Comparison of ENCODE assay signal across 8 cellular contexts in genomic region chr7:123557631-123558505, GRCh38. TPM values are rescaled to one million over a fixed set of nuclear protein-coding genes. Genes with fewer than 3 reads are reported as not detected.
DNase-seq lines count a peak whose midpoint lies in the region; ATAC-seq, FAIRE-seq and TF ChIP-seq lines count a peak whose summit lies in the region.

NDUFA5 (minus strand) TSS chr7:123557818; CDS start chr7:123557795, 23 bp downstream.

- no peak for TF ChIP-seq CTCF in CD4-positive, alpha-beta T cell (IDR thresholded peaks at IDR 0.05)
- TF ChIP-seq CTCF in dorsolateral prefrontal cortex (IDR thresholded peaks at IDR 0.05 in 54 of 56, conservative IDR thresholded peaks at IDR 0.05 in 2 of 56; ENCODE audit: low read depth in 1 of 56, partially characterized antibody in 56 of 56) (peak in 24 of 56 donors; percentile 0 to 50 (median 24)), HepG2 (CRISPR knock-in tag; IDR thresholded peaks at IDR 0.05) (no peak)

- POLR2A ChIA-PET in CD4-positive, alpha-beta T cell (lab: Charles Lee): interaction anchor here (0.8 to 2.2 kb wide), 9 partner anchors 12 to 1372 kb away, joined by 3 to 44 read pairs (median 4); partner anchors contain the start of genes IQUB, POT1 and WASL
- POLR2A ChIA-PET in HepG2 (lab: Yijun Ruan, JAX): interaction anchor here (0.8 to 1.6 kb wide), 5 partner anchors 8 to 191 kb away, joined by 3 to 11 read pairs (median 4); partner anchors contain the start of genes IQUB and WASL

- peaks cover 1 to 3% of the 10 kb centered on the region in 2 experiments; a peak in 2 of 5 replicates for H3K36me3 ChIP-seq in HepG2 (replicated peaks in 1 of 2; ENCODE audit: control insufficient read depth in 1 of 2, insufficient read depth in 2 of 2, low read length in 2 of 2)

- H3K27me3 Mint-ChIP-seq in CD4-positive, alpha-beta T cell: no peaks in the 10 kb centered on the region

- intact Hi-C loops in CD4-positive, alpha-beta T cell (cut with DNase I, micrococcal nuclease): loop anchor here (1.0 to 2.0 kb wide), 3 partner anchors 24 to 191 kb away; partner anchors contain the start of genes IQUB (in 1 of the 2) and WASL (in 1 of the 2)
- intact Hi-C loops in dorsolateral prefrontal cortex (cut with DNase I): loop anchor here (2.0 to 10.0 kb wide), 3 partner anchors 19 to 1367 kb away; partner anchors contain the start of genes POT1 (in 1 of the 2) and WASL (in 1 of the 2)
- intact Hi-C loops in HepG2 (cut with micrococcal nuclease; ENCODE audit: unreplicated experiment): loop anchor here (1.0 to 10.0 kb wide), 2 partner anchors 24 to 187 kb away; partner anchors contain the start of genes IQUB and WASL

- peak within 1 kb of the TSS; percentile 98 for H2AFZ ChIP-seq in HepG2 (ENCODE audit: low read length)

- peak within 1 kb of the TSS; percentile 86 for H3K4me2 ChIP-seq in HepG2 (ENCODE audit: low read depth, low read length)

- DNase-seq in CD4-positive, alpha-beta T cell: peak; percentile 91 to 99 (median 94)
- DNase-seq in NCI-H82 (lab: John Stamatoyannopoulos, UW) (peak; percentile 100), dorsolateral prefrontal cortex (peak; percentile 91 to 99 (median 98)), HepG2 (ENCODE audit: low spot score) (peak; percentile 98)
- DNase-seq in activated CD4-positive, alpha-beta T cell treated with anti-CD3 and anti-CD28 coated beads, Interleukin-2, amount 50 U/mL, for 48 hours: peak; percentile 95 to 97
- peak; percentile 91 for DNase-seq in stimulated activated CD4-positive, alpha-beta T cell treated with anti-CD3 and anti-CD28 coated beads, Interleukin-4, amount 100 ng/mL, for 1 hour

- no peak for TF ChIP-seq RAD21 in HepG2 (CRISPR knock-in tag; IDR thresholded peaks at IDR 0.05)

- 5% methylated on average over 18 of the region's 34 CpGs for WGBS in HepG2 (ENCODE audit: low lambda C conversion rate)

- H3K4me1 Mint-ChIP-seq in CD4-positive, alpha-beta T cell (ENCODE audit: low read depth): peaks cover 9% of the 10 kb centered on the region

- H3K36me3 Mint-ChIP-seq in CD4-positive, alpha-beta T cell (ENCODE audit: low read depth): peaks cover 10% of the 10 kb centered on the region

- in situ Hi-C loops in HepG2 (cut with HindIII; ENCODE audit: extremely low pct_ligation_motif_present, low pct_unique_long_range_greater_than_20kb): no loop called here

- H3K27me3 ChIP-seq in CD4-positive, alpha-beta T cell (ENCODE audit: control insufficient read depth, insufficient read depth, low read length): no peaks in the 10 kb centered on the region
- no peaks in the 10 kb centered on the region for H3K27me3 ChIP-seq in dorsolateral prefrontal cortex
- peaks cover 0 to 6% of the 10 kb centered on the region in 2 experiments; a peak in 1 of 5 replicates for H3K27me3 ChIP-seq in HepG2 (ENCODE audit: control insufficient read depth in 1 of 2, insufficient read depth in 2 of 2, low read length in 2 of 2)

- peak; percentile 91 for FAIRE-seq in HepG2 (lab: Jason Lieb, UNC)

- TF ChIP-seq POLR2A in HepG2 (IDR thresholded peaks at IDR 0.05; ENCODE audit: insufficient read depth in 1 of 2, low read depth in 2 of 2, low read length in 2 of 2): peak; percentile 85 to 86

- H3K9me3 ChIP-seq in CD4-positive, alpha-beta T cell (ENCODE audit: control insufficient read depth, low read length): no peaks in the 10 kb centered on the region
- H3K9me3 ChIP-seq in HepG2 (ENCODE audit: low read length): no peaks in the 10 kb centered on the region

- CTCF ChIA-PET in CD4-positive, alpha-beta T cell (lab: Charles Lee): interaction anchor here (1.0 to 2.0 kb wide), 5 partner anchors 11 to 191 kb away, joined by 3 to 12 read pairs (median 3); partner anchors contain the start of genes IQUB and WASL
- CTCF ChIA-PET in HepG2 (lab: Yijun Ruan, JAX; ENCODE audit: low intra/inter-chr PET ratio, low total read pairs): no interaction called here

- H3K4me3 ChIP-seq in dorsolateral prefrontal cortex: peak within 1 kb of the TSS; percentile 61 to 99 (median 91)
- peak within 1 kb of the TSS; percentile 94 to 100 (median 98) for H3K4me3 ChIP-seq in HepG2 (replicated peaks in 1 of 3; ENCODE audit: insufficient read depth in 1 of 3, low read depth in 2 of 3, low read length in 3 of 3)

- H3K9me3 Mint-ChIP-seq in CD4-positive, alpha-beta T cell: no peaks in the 10 kb centered on the region

- ATAC-seq in CD4-positive, alpha-beta T cell (ENCODE audit: poor library complexity): peak; percentile 97
- ATAC-seq in GM19452 (IDR thresholded peaks at IDR 0.05; ENCODE audit: unreplicated experiment) (peak; percentile 97), HG03575 (IDR thresholded peaks at IDR 0.05; ENCODE audit: extremely low read depth, insufficient number of reproducible peaks, low FRiP score, unreplicated experiment) (peak; percentile 97), HepG2 (peak; percentile 98)

- no peak within 1 kb of the TSS for H3K27ac Mint-ChIP-seq in CD4-positive, alpha-beta T cell

- H3K4me1 ChIP-seq in HepG2 (ENCODE audit: insufficient read depth, low read length): peaks cover 23% of the 10 kb centered on the region

- H3K4me3 Mint-ChIP-seq in CD4-positive, alpha-beta T cell: no peak within 1 kb of the TSS

- peak within 1 kb of the TSS; percentile 58 for H3K27ac ChIP-seq in CD4-positive, alpha-beta T cell (ENCODE audit: low read depth, low read length)
- H3K27ac ChIP-seq in dorsolateral prefrontal cortex (peak within 1 kb of the TSS; percentile 18 to 95 (median 86)), HepG2 (ENCODE audit: extremely low read length, insufficient read depth, low read length) (peak within 1 kb of the TSS; percentile 89)

- no peaks in the 10 kb centered on the region for H4K20me1 ChIP-seq in HepG2 (ENCODE audit: insufficient read depth, low read length)

- BruUV-seq in HepG2 (replicated peaks; lab: Mats Ljungman, UMichigan): no TSS peak

- H3K9ac ChIP-seq in HepG2 (ENCODE audit: insufficient read depth, low read depth, low read length): peak within 1 kb of the TSS; percentile 99

- H3K79me2 ChIP-seq in HepG2 (ENCODE audit: insufficient read depth, low read length): peaks cover 22% of the 10 kb centered on the region

- no peak for TF ChIP-seq EP300 in HepG2 (IDR thresholded peaks at IDR 0.05; ENCODE audit: low read depth in 2 of 2, low read length in 2 of 2)
- TF ChIP-seq EP300 in HepG2 (CRISPR knock-in tag; IDR thresholded peaks at IDR 0.05; ENCODE audit: borderline replicate concordance): no peak

TF ChIP-seq in HepG2, 621 proteins besides CTCF, POLR2A, EP300 and RAD21 (continues in another document):
- TF ChIP-seq ZNF549 (CRISPR knock-in tag; IDR thresholded peaks at IDR 0.05) (no peak), ZNF562 (CRISPR knock-in tag; IDR thresholded peaks at IDR 0.05; ENCODE audit: borderline replicate concordance) (no peak), ZBTB20 (CRISPR knock-in tag; IDR thresholded peaks at IDR 0.05; ENCODE audit: borderline replicate concordance, low read depth) (no peak), HNF4G (IDR thresholded peaks at IDR 0.05; ENCODE audit: borderline replicate concordance, low read depth, low read length) (no peak), HNF4G (CRISPR knock-in tag; IDR thresholded peaks at IDR 0.05; ENCODE audit: borderline replicate concordance, low read depth) (no peak), ARHGAP35 (CRISPR knock-in tag; IDR thresholded peaks at IDR 0.05; ENCODE audit: borderline replicate concordance) (0 out of 2 replicates have a peak, but pooled peaks have one; percentile 68), KMT2A (CRISPR knock-in tag; IDR thresholded peaks at IDR 0.05) (peak; percentile 79; the same call in 1 of the 2 replicates), ZFP36L2 (CRISPR knock-in tag; IDR thresholded peaks at IDR 0.05) (no peak), ZNF879 (CRISPR knock-in tag; IDR thresholded peaks at IDR 0.05) (0 out of 2 replicates have a peak, but pooled peaks have one; percentile 33), ZNF569 (CRISPR knock-in tag; IDR thresholded peaks at IDR 0.05; ENCODE audit: borderline replicate concordance) (no peak), PRMT3 (CRISPR knock-in tag; IDR thresholded peaks at IDR 0.05; ENCODE audit: borderline replicate concordance, low read depth) (no peak), JARID2 (CRISPR knock-in tag; IDR thresholded peaks at IDR 0.05; ENCODE audit: insufficient replicate concordance) (no peak), FOXM1 (CRISPR knock-in tag; IDR thresholded peaks at IDR 0.05) (no peak), PCBP2 (optimal IDR thresholded peaks at IDR 0.05; ENCODE audit: low read depth, low read length, poor library complexity, severe bottlenecking) (no peak), ZNF557 (CRISPR knock-in tag; IDR thresholded peaks at IDR 0.05) (no peak), NR2F2 (IDR thresholded peaks at IDR 0.05; ENCODE audit: borderline replicate concordance, low read depth) (no peak)

RNA-seq across cellular contexts. Expression of gene NDUFA5, which starts in this region (rescaled TPM):
- total RNA-seq in CD4-positive, alpha-beta T cell: 10 to 100 TPM; 67.9 to 68.6 TPM
- total RNA-seq in dorsolateral prefrontal cortex (100 to 1,000 TPM in 114 of 120 experiments, 10 to 100 TPM in 6; 77.3 to 258 (median 186) TPM), HepG2 (2016; rRNA removed; fragmentation: Illumina TruSeq; extraction: Trizol) (55.9 and 79.6 TPM in 2 replicates)
- total RNA-seq in HepG2 (2016; cell fraction: cytosol; rRNA removed; fragmentation: Illumina TruSeq; extraction: Trizol; ENCODE audit: low read depth): 7.1 and 9.3 TPM in 2 replicates
- total RNA-seq in HepG2 (2016; cell fraction: insoluble cytoplasmic fraction; rRNA removed; fragmentation: Illumina TruSeq; extraction: Trizol): 54.4 and 89.4 TPM in 2 replicates
- total RNA-seq in HepG2 (2016; cell fraction: membrane; rRNA removed; fragmentation: Illumina TruSeq; extraction: Trizol): 18.1 and 25.2 TPM in 2 replicates
- 32.2 and 34.7 TPM in 2 replicates for total RNA-seq in HepG2 (2016; cell fraction: nucleus; rRNA removed; fragmentation: Illumina TruSeq; extraction: Trizol)
- 10.7 and 16.9 TPM in 2 replicates for polyA plus RNA-seq in HepG2 (2011; rRNA removed)
- polyA plus RNA-seq in HepG2 (2011; cell fraction: cytosol; rRNA removed): 3.1 and 6.6 TPM in 2 replicates
- 4.5 and 6.9 TPM in 2 replicates for polyA plus RNA-seq in HepG2 (2011; cell fraction: nucleus; rRNA removed)
- polyA plus RNA-seq in HepG2 (2012): 25.0 and 58.6 TPM in 2 replicates
- polyA plus RNA-seq in HepG2 (2016; cell fraction: cytosol; fragmentation: Illumina TruSeq; extraction: Trizol; ENCODE audit: low read depth): 11.5 and 12.0 TPM in 2 replicates
- polyA plus RNA-seq in HepG2 (2016; cell fraction: insoluble cytoplasmic fraction; fragmentation: Illumina TruSeq; extraction: Trizol; ENCODE audit: low read depth): 122 and 134 TPM in 2 replicates
- polyA plus RNA-seq in HepG2 (2016; cell fraction: membrane; fragmentation: Illumina TruSeq; extraction: Trizol; ENCODE audit: low read depth): 22.0 and 24.5 TPM in 2 replicates
- 56.4 and 58.4 TPM in 2 replicates for polyA plus RNA-seq in HepG2 (2016; cell fraction: nucleus; fragmentation: Illumina TruSeq; extraction: Trizol; ENCODE audit: insufficient read depth, low read depth)
- polyA minus RNA-seq in HepG2 (2011; rRNA and poly(A)+ RNA removed; ENCODE audit: low replicate concordance): 3.4 and 7.2 TPM in 2 replicates
- polyA minus RNA-seq in HepG2 (2011; cell fraction: cytosol; rRNA and poly(A)+ RNA removed): 14.1 and 16.6 TPM in 2 replicates
- 35.7 and 38.1 TPM in 2 replicates for polyA minus RNA-seq in HepG2 (2011; cell fraction: nucleus; rRNA and poly(A)+ RNA removed)

Comparison
In these comparisons a context has a peak if more than half of its experiments do, and no peak if none do; other contexts are left out.
1. Peak in every context shown above with its lines: DNase-seq, ATAC-seq, H3K4me3 ChIP-seq and H3K27ac ChIP-seq.